28 cellular contexts compared by ENCODE assay signal in the genomic region with DNA sequence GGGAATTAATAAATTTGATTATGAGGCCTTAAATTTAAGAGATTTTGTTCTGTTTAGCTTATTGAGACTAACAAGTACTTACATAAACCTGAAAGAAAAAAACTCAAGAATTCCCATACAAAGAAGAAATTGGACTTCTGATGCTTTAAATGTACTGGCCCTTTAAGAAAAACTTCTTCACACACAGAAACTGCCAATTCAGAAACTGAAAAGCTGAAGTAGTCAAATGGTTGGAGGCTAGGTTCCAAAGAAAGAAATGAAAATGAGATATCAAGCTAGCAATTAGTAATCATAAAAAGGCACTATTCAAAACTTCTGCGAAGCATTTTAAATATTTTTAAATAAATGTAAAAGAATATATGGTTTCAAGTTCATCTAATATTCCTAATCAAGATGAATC.
DNase-seq lines count a peak whose midpoint lies in the region; ATAC-seq, FAIRE-seq and TF ChIP-seq lines count a peak whose summit lies in the region.
"Had no signal": no experiment of that assay in that cellular context is flagged by ENCODE, and none has a peak within 500 bp of the region (broad histone marks: within the 10 kb centered on the region; RNA-seq: fewer than 3 reads in every experiment).

No MANE protein-coding gene starts in this region.

- H3K4me1 ChIP-seq in HUES64 (ENCODE audit: insufficient read depth, low read length) (peaks cover 20% of the 10 kb centered on the region; the same call in 1 of the 2 replicates), pancreas (no peaks in the 10 kb centered on the region), neural progenitor cell (peaks cover 11% of the 10 kb centered on the region)
- H3K4me1 ChIP-seq: heart left ventricle, prostate gland, tibial nerve had no signal

- H3K27ac ChIP-seq in HUES64 (ENCODE audit: low read depth, low read length) (peak overlapping the region; percentile 88; the same call in 1 of the 2 replicates), pancreas (no peak overlapping the region), neural progenitor cell (no peak overlapping the region)
- H3K27ac ChIP-seq: cardiac muscle cell, heart left ventricle, prostate gland, tibial nerve had no signal

- peak; percentile 48 for ATAC-seq in GM18870 (IDR thresholded peaks at IDR 0.05; ENCODE audit: unreplicated experiment)
- peak; percentile 65 for ATAC-seq in GM21786 (IDR thresholded peaks at IDR 0.05; ENCODE audit: unreplicated experiment)
- ATAC-seq in pancreas, result no peak
- ATAC-seq: HCT116, heart left ventricle, left lobe of liver had no signal

- H3K9me3 Mint-ChIP-seq in neural progenitor cell, result peaks cover 9% of the 10 kb centered on the region

- H3K9ac ChIP-seq in HUES64 (ENCODE audit: low read depth, low read length), result no peak overlapping the region
- no peak overlapping the region for H3K9ac ChIP-seq in neural progenitor cell

- no peak overlapping the region for H3K27ac Mint-ChIP-seq in neural progenitor cell
- H3K27ac Mint-ChIP-seq: activated CD4-positive, alpha-beta memory T cell treated with anti-CD3 and anti-CD28 coated beads, Interleukin-2, amount 10 ng/mL, durations not matched to agents 7 days and 5 days; CD4-positive, alpha-beta memory T cell; mesothelial cell of epicardium; nephron progenitor cell; stimulated activated naive CD8-positive, alpha-beta T cell treated with anti-CD3 and anti-CD28 coated beads, Interleukin-15, Interleukin-2, amounts not matched to agents 100 ng/mL and 50 ng/mL, for 24 hours had no signal

- intact Hi-C loops in pancreas (cut with DNase I), result no loop called here

- no peak for DNase-seq in pancreas
- DNase-seq in COLO668 (lab: John Stamatoyannopoulos, UW; ENCODE audit: unreplicated experiment), result no peak
- DNase-seq in effector CD8-positive, alpha-beta T cell (lab: John Stamatoyannopoulos, UW), result no peak
- no peak for DNase-seq in neural progenitor cell (ENCODE audit: low spot score)
- DNase-seq: activated CD4-positive, alpha-beta memory T cell treated with anti-CD3 and anti-CD28 coated beads, Interleukin-2, amount 10 ng/mL, durations not matched to agents 7 days and 5 days; activated naive CD4-positive, alpha-beta T cell; activated T-cell treated with anti-CD3 and anti-CD28 coated beads for 4 hours; amygdala; CD4-positive, alpha-beta memory T cell; dermis blood vessel endothelial cell; heart left ventricle; NCI-H1092 treated with DMSO at 0.1 percent for 48 hours; NCI-H2107; NCI-H510A treated with DMSO at 0.1 percent for 48 hours; nephron progenitor cell; stimulated activated CD4-positive, alpha-beta T cell treated with anti-CD3 and anti-CD28 coated beads, Interleukin-1b, Interleukin-23, amount 100 ng/mL, for 48 hours; T1000 had no signal

- FAIRE-seq in pancreas (lab: Jason Lieb, UNC), result peak; percentile 56
- FAIRE-seq: endothelial cell of umbilical vein had no signal

- H3F3A ChIP-seq in neural progenitor cell (ENCODE audit: low read depth), result no peaks in the 10 kb centered on the region

- no peaks in the 10 kb centered on the region for H4K20me1 ChIP-seq in neural progenitor cell (ENCODE audit: low read depth)

- peaks cover 7% of the 10 kb centered on the region for H3K4me1 Mint-ChIP-seq in neural progenitor cell
- H3K4me1 Mint-ChIP-seq: activated CD4-positive, alpha-beta memory T cell treated with anti-CD3 and anti-CD28 coated beads, Interleukin-2, amount 10 ng/mL, durations not matched to agents 7 days and 5 days; CD4-positive, alpha-beta memory T cell; mesothelial cell of epicardium; nephron progenitor cell had no signal

- H3K4me2 ChIP-seq in neural progenitor cell, result no peak overlapping the region

- H3K36me3 ChIP-seq in HUES64 (ENCODE audit: insufficient read depth, low read length) (no peaks in the 10 kb centered on the region), pancreas (no peaks in the 10 kb centered on the region), neural progenitor cell (no peaks in the 10 kb centered on the region)
- H3K36me3 ChIP-seq: cardiac muscle cell, heart left ventricle, prostate gland, tibial nerve had no signal

- no peak overlapping the region for H2AFZ ChIP-seq in neural progenitor cell (replicated peaks)

- no peaks in the 10 kb centered on the region for H3K79me2 ChIP-seq in neural progenitor cell (ENCODE audit: low read depth)

- no peak overlapping the region for H3K4me3 Mint-ChIP-seq in neural progenitor cell
- H3K4me3 Mint-ChIP-seq: activated CD4-positive, alpha-beta memory T cell treated with anti-CD3 and anti-CD28 coated beads, Interleukin-2, amount 10 ng/mL, durations not matched to agents 7 days and 5 days; CD4-positive, alpha-beta memory T cell; mesothelial cell of epicardium; nephron progenitor cell; stimulated activated naive CD8-positive, alpha-beta T cell treated with anti-CD3 and anti-CD28 coated beads, Interleukin-15, Interleukin-2, amounts not matched to agents 100 ng/mL and 50 ng/mL, for 24 hours had no signal

- H3K4me3 ChIP-seq in HUES64 (ENCODE audit: low read length) (no peak overlapping the region), pancreas (no peak overlapping the region), neural progenitor cell (no peak overlapping the region)
- H3K4me3 ChIP-seq: cardiac muscle cell, heart left ventricle, prostate gland, tibial nerve had no signal

- H3K27me3 ChIP-seq in HUES64 (ENCODE audit: insufficient read depth, low read length) (no peaks in the 10 kb centered on the region), pancreas (no peaks in the 10 kb centered on the region), neural progenitor cell (no peaks in the 10 kb centered on the region)
- H3K27me3 ChIP-seq: cardiac muscle cell, heart left ventricle, tibial nerve had no signal

- TF ChIP-seq CTCF in pancreas (IDR thresholded peaks at IDR 0.05) (no peak), neural progenitor cell (IDR thresholded peaks at IDR 0.05) (no peak)

- no CpG with 5 or more reads among the region's 1 CpG for WGBS in HUES64
- 45 to 47% methylated on average over 1 of the region's 1 CpG for WGBS in pancreas, 2 donors

- H3K27me3 Mint-ChIP-seq in neural progenitor cell (ENCODE audit: insufficient read depth, low read depth), result peaks cover 5% of the 10 kb centered on the region
- H3K27me3 Mint-ChIP-seq: CD4-positive, alpha-beta memory T cell; stimulated activated naive CD8-positive, alpha-beta T cell treated with anti-CD3 and anti-CD28 coated beads, Interleukin-15, Interleukin-2, amounts not matched to agents 100 ng/mL and 50 ng/mL, for 24 hours had no signal

- no peaks in the 10 kb centered on the region for H3K9me3 ChIP-seq in HUES64 (ENCODE audit: insufficient read depth, low read depth, low read length)
- no peaks in the 10 kb centered on the region for H3K9me3 ChIP-seq in pancreas
- H3K9me3 ChIP-seq in neural progenitor cell (ENCODE audit: low read depth), result no peaks in the 10 kb centered on the region
- H3K9me3 ChIP-seq: heart left ventricle, prostate gland, tibial nerve had no signal

- H3K36me3 Mint-ChIP-seq in neural progenitor cell, result no peaks in the 10 kb centered on the region

Comparison
In these comparisons a context has a peak if more than half of its experiments do, and no peak if none do; other contexts are left out.
1. ATAC-seq: peak in GM18870 (single experiment) and GM21786 (single experiment); none in pancreas (0 of 4).